ENCODE assay signal across 1 cellular context in the genomic region with DNA sequence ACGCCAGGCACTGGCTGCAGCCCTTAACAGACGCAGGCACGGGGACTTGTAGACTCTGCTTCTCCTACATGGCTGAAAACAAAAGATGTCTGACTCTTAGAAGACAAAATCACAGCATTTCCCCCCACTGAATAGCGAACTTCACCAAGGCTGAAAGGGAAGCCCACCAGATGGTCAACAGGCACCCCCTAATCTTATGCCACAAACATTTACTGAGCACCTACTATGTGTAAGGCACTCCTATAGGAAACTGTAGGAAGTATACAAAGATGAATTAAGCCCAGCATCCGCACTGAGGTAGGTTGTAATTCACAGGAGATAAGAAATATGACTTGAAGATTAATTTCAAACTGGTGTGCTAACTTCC.
TF ChIP-seq lines count a peak whose summit lies in the region.

No MANE protein-coding gene starts in this region.

TF ChIP-seq in GM23338, 12 proteins besides CTCF, POLR2A, EP300 and RAD21 (continued from another document):
- TF ChIP-seq, protein P1, sequence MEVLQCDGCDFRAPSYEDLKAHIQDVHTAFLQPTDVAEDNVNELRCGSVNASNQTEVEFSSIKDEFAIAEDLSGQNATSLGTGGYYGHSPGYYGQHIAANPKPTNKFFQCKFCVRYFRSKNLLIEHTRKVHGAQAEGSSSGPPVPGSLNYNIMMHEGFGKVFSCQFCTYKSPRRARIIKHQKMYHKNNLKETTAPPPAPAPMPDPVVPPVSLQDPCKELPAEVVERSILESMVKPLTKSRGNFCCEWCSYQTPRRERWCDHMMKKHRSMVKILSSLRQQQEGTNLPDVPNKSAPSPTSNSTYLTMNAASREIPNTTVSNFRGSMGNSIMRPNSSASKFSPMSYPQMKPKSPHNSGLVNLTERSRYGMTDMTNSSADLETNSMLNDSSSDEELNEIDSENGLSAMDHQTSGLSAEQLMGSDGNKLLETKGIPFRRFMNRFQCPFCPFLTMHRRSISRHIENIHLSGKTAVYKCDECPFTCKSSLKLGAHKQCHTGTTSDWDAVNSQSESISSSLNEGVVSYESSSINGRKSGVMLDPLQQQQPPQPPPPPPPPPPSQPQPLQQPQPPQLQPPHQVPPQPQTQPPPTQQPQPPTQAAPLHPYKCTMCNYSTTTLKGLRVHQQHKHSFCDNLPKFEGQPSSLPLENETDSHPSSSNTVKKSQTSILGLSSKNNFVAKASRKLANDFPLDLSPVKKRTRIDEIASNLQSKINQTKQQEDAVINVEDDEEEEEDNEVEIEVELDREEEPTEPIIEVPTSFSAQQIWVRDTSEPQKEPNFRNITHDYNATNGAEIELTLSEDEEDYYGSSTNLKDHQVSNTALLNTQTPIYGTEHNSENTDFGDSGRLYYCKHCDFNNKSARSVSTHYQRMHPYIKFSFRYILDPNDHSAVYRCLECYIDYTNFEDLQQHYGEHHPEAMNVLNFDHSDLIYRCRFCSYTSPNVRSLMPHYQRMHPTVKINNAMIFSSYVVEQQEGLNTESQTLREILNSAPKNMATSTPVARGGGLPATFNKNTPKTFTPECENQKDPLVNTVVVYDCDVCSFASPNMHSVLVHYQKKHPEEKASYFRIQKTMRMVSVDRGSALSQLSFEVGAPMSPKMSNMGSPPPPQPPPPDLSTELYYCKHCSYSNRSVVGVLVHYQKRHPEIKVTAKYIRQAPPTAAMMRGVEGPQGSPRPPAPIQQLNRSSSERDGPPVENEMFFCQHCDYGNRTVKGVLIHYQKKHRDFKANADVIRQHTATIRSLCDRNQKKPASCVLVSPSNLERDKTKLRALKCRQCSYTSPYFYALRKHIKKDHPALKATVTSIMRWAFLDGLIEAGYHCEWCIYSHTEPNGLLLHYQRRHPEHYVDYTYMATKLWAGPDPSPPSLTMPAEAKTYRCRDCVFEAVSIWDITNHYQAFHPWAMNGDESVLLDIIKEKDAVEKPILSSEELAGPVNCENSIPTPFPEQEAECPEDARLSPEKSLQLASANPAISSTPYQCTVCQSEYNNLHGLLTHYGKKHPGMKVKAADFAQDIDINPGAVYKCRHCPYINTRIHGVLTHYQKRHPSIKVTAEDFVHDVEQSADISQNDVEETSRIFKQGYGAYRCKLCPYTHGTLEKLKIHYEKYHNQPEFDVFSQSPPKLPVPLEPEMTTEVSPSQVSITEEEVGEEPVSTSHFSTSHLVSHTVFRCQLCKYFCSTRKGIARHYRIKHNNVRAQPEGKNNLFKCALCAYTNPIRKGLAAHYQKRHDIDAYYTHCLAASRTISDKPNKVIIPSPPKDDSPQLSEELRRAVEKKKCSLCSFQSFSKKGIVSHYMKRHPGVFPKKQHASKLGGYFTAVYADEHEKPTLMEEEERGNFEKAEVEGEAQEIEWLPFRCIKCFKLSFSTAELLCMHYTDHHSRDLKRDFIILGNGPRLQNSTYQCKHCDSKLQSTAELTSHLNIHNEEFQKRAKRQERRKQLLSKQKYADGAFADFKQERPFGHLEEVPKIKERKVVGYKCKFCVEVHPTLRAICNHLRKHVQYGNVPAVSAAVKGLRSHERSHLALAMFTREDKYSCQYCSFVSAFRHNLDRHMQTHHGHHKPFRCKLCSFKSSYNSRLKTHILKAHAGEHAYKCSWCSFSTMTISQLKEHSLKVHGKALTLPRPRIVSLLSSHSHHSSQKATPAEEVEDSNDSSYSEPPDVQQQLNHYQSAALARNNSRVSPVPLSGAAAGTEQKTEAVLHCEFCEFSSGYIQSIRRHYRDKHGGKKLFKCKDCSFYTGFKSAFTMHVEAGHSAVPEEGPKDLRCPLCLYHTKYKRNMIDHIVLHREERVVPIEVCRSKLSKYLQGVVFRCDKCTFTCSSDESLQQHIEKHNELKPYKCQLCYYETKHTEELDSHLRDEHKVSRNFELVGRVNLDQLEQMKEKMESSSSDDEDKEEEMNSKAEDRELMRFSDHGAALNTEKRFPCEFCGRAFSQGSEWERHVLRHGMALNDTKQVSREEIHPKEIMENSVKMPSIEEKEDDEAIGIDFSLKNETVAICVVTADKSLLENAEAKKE (CRISPR knock-in tag; IDR thresholded peaks at IDR 0.05), result no peak
